Comparison of ENCODE assay signal across 8 cellular contexts in the genomic region with DNA sequence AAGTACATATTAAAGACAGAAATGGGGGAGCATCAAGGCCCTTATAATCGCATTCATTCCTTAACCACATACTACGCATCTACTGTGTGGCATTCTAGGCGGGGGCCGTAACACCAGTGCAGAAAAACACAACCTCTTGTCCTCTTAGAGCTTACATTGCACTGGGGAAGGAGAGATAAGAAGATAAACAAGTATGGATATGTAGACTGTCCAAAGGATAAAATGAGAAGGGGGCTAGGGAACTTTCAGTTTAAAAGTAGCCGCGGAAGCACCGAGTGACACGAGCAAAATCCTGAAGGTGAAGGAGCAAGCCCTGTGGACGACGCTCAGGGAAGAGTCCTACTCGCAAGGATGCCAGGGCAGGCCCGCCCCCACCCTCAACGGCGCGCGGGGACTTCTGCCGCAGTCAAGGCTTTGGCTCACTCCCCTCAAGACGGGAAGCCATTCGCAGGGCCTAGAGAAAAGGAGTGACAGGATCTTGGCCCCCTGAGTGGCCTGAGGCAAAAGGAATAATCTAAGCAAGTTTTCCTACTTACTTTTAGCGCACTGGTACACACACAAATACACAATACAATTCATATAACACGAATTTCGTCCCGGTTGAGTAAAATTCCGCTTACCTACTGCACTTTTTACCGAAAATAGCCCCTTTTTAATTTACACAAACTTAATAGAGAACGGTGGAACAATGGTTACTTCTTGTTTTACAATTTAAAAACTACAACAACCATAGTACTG. TPM values are rescaled to one million over a fixed set of nuclear protein-coding genes. Genes with fewer than 3 reads are reported as not detected.
DNase-seq lines count a peak whose midpoint lies in the region; ATAC-seq and TF ChIP-seq lines count a peak whose summit lies in the region.

No MANE protein-coding gene starts in this region.

- 2% methylated on average over 26 of the region's 26 CpGs for WGBS in liver

- no peaks in the 10 kb centered on the region for H3K27me3 Mint-ChIP-seq in activated CD4-positive, alpha-beta T cell treated with anti-CD3 and anti-CD28 coated beads for 36 hours

- peak overlapping the region; percentile 88 for H3K4me3 ChIP-seq in coronary artery
- H3K4me3 ChIP-seq in liver (ENCODE audit: low read depth in 1 of 3, low read length in 3 of 3) = peak overlapping the region; percentile 93 to 96 (median 95)

- peaks cover 29% of the 10 kb centered on the region for H3K4me1 Mint-ChIP-seq in activated CD4-positive, alpha-beta T cell treated with anti-CD3 and anti-CD28 coated beads for 36 hours

- H3K4me1 ChIP-seq in liver (ENCODE audit: control insufficient read depth in 4 of 4, insufficient read depth in 4 of 4, low read length in 3 of 4) = peaks cover 2 to 34% (median 27%) of the 10 kb centered on the region in 4 donors

- POLR2A ChIA-PET in activated CD4-positive, alpha-beta T cell treated with anti-CD3 and anti-CD28 coated beads for 36 hours (lab: Charles Lee) = interaction anchor here (0.7 kb wide), 1 partner anchor 220 kb away, joined by 3 read pairs; no protein-coding TSS in a partner anchor

- no peaks in the 10 kb centered on the region for H3K9me3 Mint-ChIP-seq in activated CD4-positive, alpha-beta T cell treated with anti-CD3 and anti-CD28 coated beads for 36 hours (ENCODE audit: low read depth)

- peak overlapping the region; percentile 89 for H3K4me3 Mint-ChIP-seq in activated CD4-positive, alpha-beta T cell treated with anti-CD3 and anti-CD28 coated beads for 36 hours

- peak; percentile 40 to 51 for DNase-seq in NCI-H2081 (lab: John Stamatoyannopoulos, UW)
- no peak for DNase-seq in NCI-H2081 treated with DMSO at 0.1 percent for 48 hours (lab: John Stamatoyannopoulos, UW)
- peak; percentile 42 for DNase-seq in NCI-H128 (lab: John Stamatoyannopoulos, UW; ENCODE audit: unreplicated experiment)
- peak; percentile 73 for DNase-seq in activated CD4-positive, alpha-beta T cell treated with anti-CD3 and anti-CD28 coated beads for 36 hours
- DNase-seq in coronary artery (ENCODE audit: low spot score) = no peak
- DNase-seq in stimulated activated CD4-positive, alpha-beta T cell treated with anti-CD3 and anti-CD28 coated beads, Interleukin-4, amount 100 ng/mL, for 48 hours (ENCODE audit: low read depth in 2 of 2) = peak; percentile 37 to 39

- peak overlapping the region; percentile 100 for H3K27ac Mint-ChIP-seq in activated CD4-positive, alpha-beta T cell treated with anti-CD3 and anti-CD28 coated beads for 36 hours

- H3K9ac ChIP-seq in liver (ENCODE audit: low read depth in 1 of 2, low read length in 2 of 2) = peak overlapping the region; percentile 70 to 96

- H3K27me3 ChIP-seq in liver (ENCODE audit: control insufficient read depth in 4 of 4, insufficient read depth in 4 of 4, low read length in 3 of 4) = no peaks in the 10 kb centered on the region

- TF ChIP-seq CTCF in coronary artery (IDR thresholded peaks at IDR 0.05) = no peak
- no peak for TF ChIP-seq CTCF in liver (IDR thresholded peaks at IDR 0.05; ENCODE audit: low read depth, low read length, missing input control)

- ATAC-seq in activated CD4-positive, alpha-beta T cell treated with anti-CD3 and anti-CD28 coated beads for 36 hours = peak; percentile 13
- ATAC-seq in HG02870 (IDR thresholded peaks at IDR 0.05; ENCODE audit: unreplicated experiment) = no peak

- no peak for TF ChIP-seq RAD21 in liver (IDR thresholded peaks at IDR 0.05)

- intact Hi-C loops in activated CD4-positive, alpha-beta T cell treated with anti-CD3 and anti-CD28 coated beads for 36 hours (cut with DNase I, micrococcal nuclease) = loop anchor here (5.0 kb wide), 6 partner anchors 122 to 1948 kb away; a partner anchor contains a TSS

- no peaks in the 10 kb centered on the region for H3K36me3 ChIP-seq in liver (ENCODE audit: control insufficient read depth in 4 of 4, insufficient read depth in 3 of 4, low read depth in 1 of 4, low read length in 3 of 4)

- H3K27ac ChIP-seq in coronary artery = peak overlapping the region; percentile 97 to 98
- H3K27ac ChIP-seq in liver (ENCODE audit: low read depth in 1 of 2, low read length in 2 of 2) = peak overlapping the region; percentile 98 to 99

- H3K36me3 Mint-ChIP-seq in activated CD4-positive, alpha-beta T cell treated with anti-CD3 and anti-CD28 coated beads for 36 hours (ENCODE audit: low read depth) = peaks cover 10% of the 10 kb centered on the region

- CTCF ChIA-PET in activated CD4-positive, alpha-beta T cell treated with anti-CD3 and anti-CD28 coated beads for 36 hours (lab: Charles Lee) = interaction anchor here (0.7 to 1.4 kb wide), 2 partner anchors 130 to 175 kb away, joined by 3 to 4 read pairs; no protein-coding TSS in a partner anchor

- no peaks in the 10 kb centered on the region for H3K9me3 ChIP-seq in liver (ENCODE audit: control insufficient read depth in 4 of 4, low read length in 3 of 4)

TF ChIP-seq in liver, 16 proteins besides CTCF, POLR2A, EP300 and RAD21:
- TF ChIP-seq, protein P1, sequence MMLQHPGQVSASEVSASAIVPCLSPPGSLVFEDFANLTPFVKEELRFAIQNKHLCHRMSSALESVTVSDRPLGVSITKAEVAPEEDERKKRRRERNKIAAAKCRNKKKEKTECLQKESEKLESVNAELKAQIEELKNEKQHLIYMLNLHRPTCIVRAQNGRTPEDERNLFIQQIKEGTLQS (IDR thresholded peaks at IDR 0.05) = no peak
- no peak for TF ChIP-seq GABPA (IDR thresholded peaks at IDR 0.05 in 1 of 2, conservative IDR thresholded peaks at IDR 0.05 in 1 of 2)
- no peak for TF ChIP-seq RXRA (IDR thresholded peaks at IDR 0.05)
- TF ChIP-seq, protein P2, sequence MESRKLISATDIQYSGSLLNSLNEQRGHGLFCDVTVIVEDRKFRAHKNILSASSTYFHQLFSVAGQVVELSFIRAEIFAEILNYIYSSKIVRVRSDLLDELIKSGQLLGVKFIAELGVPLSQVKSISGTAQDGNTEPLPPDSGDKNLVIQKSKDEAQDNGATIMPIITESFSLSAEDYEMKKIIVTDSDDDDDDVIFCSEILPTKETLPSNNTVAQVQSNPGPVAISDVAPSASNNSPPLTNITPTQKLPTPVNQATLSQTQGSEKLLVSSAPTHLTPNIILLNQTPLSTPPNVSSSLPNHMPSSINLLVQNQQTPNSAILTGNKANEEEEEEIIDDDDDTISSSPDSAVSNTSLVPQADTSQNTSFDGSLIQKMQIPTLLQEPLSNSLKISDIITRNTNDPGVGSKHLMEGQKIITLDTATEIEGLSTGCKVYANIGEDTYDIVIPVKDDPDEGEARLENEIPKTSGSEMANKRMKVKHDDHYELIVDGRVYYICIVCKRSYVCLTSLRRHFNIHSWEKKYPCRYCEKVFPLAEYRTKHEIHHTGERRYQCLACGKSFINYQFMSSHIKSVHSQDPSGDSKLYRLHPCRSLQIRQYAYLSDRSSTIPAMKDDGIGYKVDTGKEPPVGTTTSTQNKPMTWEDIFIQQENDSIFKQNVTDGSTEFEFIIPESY (IDR thresholded peaks at IDR 0.05) = no peak
- no peak for TF ChIP-seq YY1 (IDR thresholded peaks at IDR 0.05)
- no peak for TF ChIP-seq SP1 (IDR thresholded peaks at IDR 0.05)
- no peak for TF ChIP-seq HNF4G (IDR thresholded peaks at IDR 0.05)
- no peak for TF ChIP-seq HNF4A (conservative IDR thresholded peaks at IDR 0.05)
- TF ChIP-seq JUND (IDR thresholded peaks at IDR 0.05) = no peak
- no peak for TF ChIP-seq FOXA2 (IDR thresholded peaks at IDR 0.05)
- no peak for TF ChIP-seq EGR1 (IDR thresholded peaks at IDR 0.05; ENCODE audit: low read depth in 2 of 2)
- TF ChIP-seq, protein P3, sequence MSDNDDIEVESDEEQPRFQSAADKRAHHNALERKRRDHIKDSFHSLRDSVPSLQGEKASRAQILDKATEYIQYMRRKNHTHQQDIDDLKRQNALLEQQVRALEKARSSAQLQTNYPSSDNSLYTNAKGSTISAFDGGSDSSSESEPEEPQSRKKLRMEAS (IDR thresholded peaks at IDR 0.05) = no peak
- TF ChIP-seq FOXA1 (IDR thresholded peaks at IDR 0.05) = no peak
- TF ChIP-seq, protein P4, sequence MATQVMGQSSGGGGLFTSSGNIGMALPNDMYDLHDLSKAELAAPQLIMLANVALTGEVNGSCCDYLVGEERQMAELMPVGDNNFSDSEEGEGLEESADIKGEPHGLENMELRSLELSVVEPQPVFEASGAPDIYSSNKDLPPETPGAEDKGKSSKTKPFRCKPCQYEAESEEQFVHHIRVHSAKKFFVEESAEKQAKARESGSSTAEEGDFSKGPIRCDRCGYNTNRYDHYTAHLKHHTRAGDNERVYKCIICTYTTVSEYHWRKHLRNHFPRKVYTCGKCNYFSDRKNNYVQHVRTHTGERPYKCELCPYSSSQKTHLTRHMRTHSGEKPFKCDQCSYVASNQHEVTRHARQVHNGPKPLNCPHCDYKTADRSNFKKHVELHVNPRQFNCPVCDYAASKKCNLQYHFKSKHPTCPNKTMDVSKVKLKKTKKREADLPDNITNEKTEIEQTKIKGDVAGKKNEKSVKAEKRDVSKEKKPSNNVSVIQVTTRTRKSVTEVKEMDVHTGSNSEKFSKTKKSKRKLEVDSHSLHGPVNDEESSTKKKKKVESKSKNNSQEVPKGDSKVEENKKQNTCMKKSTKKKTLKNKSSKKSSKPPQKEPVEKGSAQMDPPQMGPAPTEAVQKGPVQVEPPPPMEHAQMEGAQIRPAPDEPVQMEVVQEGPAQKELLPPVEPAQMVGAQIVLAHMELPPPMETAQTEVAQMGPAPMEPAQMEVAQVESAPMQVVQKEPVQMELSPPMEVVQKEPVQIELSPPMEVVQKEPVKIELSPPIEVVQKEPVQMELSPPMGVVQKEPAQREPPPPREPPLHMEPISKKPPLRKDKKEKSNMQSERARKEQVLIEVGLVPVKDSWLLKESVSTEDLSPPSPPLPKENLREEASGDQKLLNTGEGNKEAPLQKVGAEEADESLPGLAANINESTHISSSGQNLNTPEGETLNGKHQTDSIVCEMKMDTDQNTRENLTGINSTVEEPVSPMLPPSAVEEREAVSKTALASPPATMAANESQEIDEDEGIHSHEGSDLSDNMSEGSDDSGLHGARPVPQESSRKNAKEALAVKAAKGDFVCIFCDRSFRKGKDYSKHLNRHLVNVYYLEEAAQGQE (IDR thresholded peaks at IDR 0.05) = no peak
- no peak for TF ChIP-seq NR2F2 (IDR thresholded peaks at IDR 0.05)
- TF ChIP-seq TAF1 (conservative IDR thresholded peaks at IDR 0.05) = no peak

RNA-seq across cellular contexts. Expression of a gene that starts 1.3 kb away (rescaled TPM):
- total RNA-seq in activated CD4-positive, alpha-beta T cell treated with anti-CD3 and anti-CD28 coated beads for 36 hours = 10 to 100 TPM; 42.7 to 50.9 TPM
- total RNA-seq in liver = 10 to 100 TPM; 25.4 to 30.3 TPM
- 10 to 100 TPM in 1 of 2 donors, 1 to 10 TPM in 1; 4.9 to 16.7 TPM for polyA plus RNA-seq in liver

Comparison
In these comparisons a context has a peak if more than half of its experiments do, and no peak if none do; other contexts are left out.
1. DNase-seq: peak in NCI-H2081 (2 of 2), NCI-H128 (single experiment), activated CD4-positive, alpha-beta T cell treated with anti-CD3 and anti-CD28 coated beads for 36 hours (single experiment) and stimulated activated CD4-positive, alpha-beta T cell treated with anti-CD3 and anti-CD28 coated beads, Interleukin-4, amount 100 ng/mL, for 48 hours (2 of 2); none in NCI-H2081 treated with DMSO at 0.1 percent for 48 hours (single experiment) and coronary artery (single experiment).